In the genomic region with DNA sequence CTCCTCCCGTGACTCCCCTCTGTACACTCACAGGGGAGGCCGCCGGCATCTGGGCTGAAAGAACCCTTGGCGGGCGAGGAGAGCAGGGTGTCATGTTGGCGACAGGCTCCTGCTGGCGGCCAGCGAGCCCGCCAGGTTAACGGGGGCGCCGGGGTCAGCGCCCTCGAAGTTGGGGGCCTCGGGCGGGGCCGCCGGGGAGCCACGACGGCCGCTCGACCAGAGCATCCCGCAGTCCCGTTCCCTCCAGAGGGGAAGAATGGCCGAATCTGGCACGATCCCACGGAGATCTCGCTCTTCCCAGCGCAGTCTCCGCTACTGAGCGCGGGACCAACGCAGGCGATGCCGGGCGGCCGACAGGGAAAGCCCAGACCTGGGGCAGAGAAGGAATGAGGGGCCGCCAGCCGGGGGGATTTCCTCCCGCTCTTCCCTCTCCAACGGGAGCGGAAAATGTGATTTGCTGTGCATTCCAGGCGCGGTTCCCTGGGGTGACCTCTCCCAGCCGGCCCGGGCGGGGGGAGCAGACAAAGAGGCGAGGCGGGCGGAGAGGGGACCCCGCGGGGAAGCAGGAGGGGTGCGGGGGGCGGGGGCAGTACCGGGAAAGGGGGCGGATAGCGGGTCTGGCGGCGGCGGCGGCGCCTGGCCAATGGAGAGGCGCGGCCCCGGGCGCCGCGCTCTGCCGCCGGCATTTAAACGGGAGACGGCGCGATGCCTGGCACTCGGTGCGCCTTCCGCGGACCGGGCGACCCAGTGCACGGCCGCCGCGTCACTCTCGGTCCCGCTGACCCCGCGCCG, we compare ENCODE assay signal across 8 cellular contexts. TPM values are rescaled to one million over a fixed set of nuclear protein-coding genes. Genes with fewer than 3 reads are reported as not detected.
DNase-seq lines count a peak whose midpoint lies in the region; ATAC-seq and TF ChIP-seq lines count a peak whose summit lies in the region.

Gene GREM1, plus strand, starts transcription at position 715 of the 792 bp plus-strand sequence. CDS start 12,687 bp downstream, outside the sequence.

- H3K9me2 ChIP-seq in SK-N-SH: no peaks in the 10 kb centered on the region

- WGBS in SK-N-SH (ENCODE audit: low lambda C conversion rate): 28% methylated on average over 21 of the region's 89 CpGs

- CTCF ChIA-PET in SK-N-SH (lab: Yijun Ruan, JAX): no interaction called here

- peaks cover 0 to 13% of the 10 kb centered on the region in 2 experiments for H3K36me3 ChIP-seq in SK-N-SH (replicated peaks in 1 of 2; ENCODE audit: control insufficient read depth in 1 of 2, insufficient read depth in 2 of 2, low read length in 1 of 2)

- peak; percentile 58 for DNase-seq in Daoy (ENCODE audit: low read depth)
- peak; percentile 67 for DNase-seq in SK-N-SH
- no peak for DNase-seq in glomerular endothelial cell (ENCODE audit: extremely low read depth, low read depth, low spot score)
- DNase-seq in pons (ENCODE audit: low spot score): peak; percentile 18
- no peak for DNase-seq in inferior parietal cortex (ENCODE audit: extremely low spot score)
- no peak for DNase-seq in NCI-H1105 treated with DMSO at 0.1 percent for 48 hours (lab: John Stamatoyannopoulos, UW)

- peak within 1 kb of the TSS; percentile 80 for H3K9ac ChIP-seq in SK-N-SH

- H3K4me2 ChIP-seq in SK-N-SH: peak within 1 kb of the TSS; percentile 95

- H3K9me3 ChIP-seq in SK-N-SH: no peaks in the 10 kb centered on the region

- no peak for TF ChIP-seq RAD21 in SK-N-SH (IDR thresholded peaks at IDR 0.05; ENCODE audit: low read length)

- POLR2A ChIA-PET in SK-N-SH (lab: Yijun Ruan, JAX): no interaction called here

- no peak for TF ChIP-seq EP300 in SK-N-SH (IDR thresholded peaks at IDR 0.05; ENCODE audit: borderline replicate concordance in 1 of 2, low read depth in 1 of 2, low read length in 1 of 2)

- peak within 1 kb of the TSS; percentile 61 to 70 for H3K4me3 ChIP-seq in SK-N-SH (ENCODE audit: low read depth in 2 of 2, low read length in 1 of 2)

- no peak for TF ChIP-seq CTCF in SK-N-SH (IDR thresholded peaks at IDR 0.05)

- H2AFZ ChIP-seq in SK-N-SH (ENCODE audit: low read depth): peak within 1 kb of the TSS; percentile 87

- peaks cover 10% of the 10 kb centered on the region; the same call in 1 of the 2 replicates for H4K20me1 ChIP-seq in SK-N-SH (ENCODE audit: insufficient read depth)

- no peak for ATAC-seq in HG02970 (IDR thresholded peaks at IDR 0.05; ENCODE audit: low FRiP score, unreplicated experiment)
- no peak for ATAC-seq in GM18517 (IDR thresholded peaks at IDR 0.05; ENCODE audit: unreplicated experiment)

- H3K27ac ChIP-seq in SK-N-SH (ENCODE audit: low read depth in 2 of 2, low read length in 1 of 2): peak within 1 kb of the TSS in 1 of 2 experiments; percentile 69; a peak in 3 of 4 replicates

- peaks cover 0 to 11% of the 10 kb centered on the region in 2 experiments; a peak in 1 of 4 replicates for H3K4me1 ChIP-seq in SK-N-SH (ENCODE audit: control insufficient read depth in 1 of 2, insufficient read depth in 2 of 2, low read depth in 1 of 2, low read length in 1 of 2)

- H3K79me2 ChIP-seq in SK-N-SH (ENCODE audit: insufficient read depth): peaks cover 53% of the 10 kb centered on the region

- H3F3A ChIP-seq in SK-N-SH (replicated peaks; ENCODE audit: insufficient read depth): peaks cover 49% of the 10 kb centered on the region

- no peaks in the 10 kb centered on the region for H3K27me3 ChIP-seq in SK-N-SH (ENCODE audit: insufficient read depth)

TF ChIP-seq in SK-N-SH, 30 proteins besides CTCF, POLR2A, EP300 and RAD21:
- TF ChIP-seq SIN3A (IDR thresholded peaks at IDR 0.05; ENCODE audit: borderline replicate concordance, low read depth, low read length) (peak; percentile 15; the same call in 1 of the 2 replicates), YY1 (IDR thresholded peaks at IDR 0.05; ENCODE audit: low read depth) (no peak)

RNA-seq across cellular contexts. Expression of gene GREM1, which starts in this region (rescaled TPM):
- total RNA-seq in Daoy (2014; rRNA removed; shearing (Covaris generic)): 34.4 and 35.3 TPM in 2 replicates
- polyA plus RNA-seq in SK-N-SH (2012; rRNA removed): 23.9 and 46.4 TPM in 2 replicates
- polyA plus RNA-seq in SK-N-SH (2012; cell fraction: cytosol; rRNA removed): 44.0 and 44.4 TPM in 2 replicates
- 9.8 and 32.2 TPM in 2 replicates for polyA plus RNA-seq in SK-N-SH (2012; cell fraction: nucleus; rRNA removed)
- total RNA-seq in glomerular endothelial cell: 18.3 and 58.2 TPM in 2 replicates

Comparison
In these comparisons a context has a peak if more than half of its experiments do, and no peak if none do; other contexts are left out.
1. DNase-seq: peak in Daoy (single experiment), SK-N-SH (single experiment) and pons (single experiment); none in glomerular endothelial cell (single experiment), inferior parietal cortex (single experiment) and NCI-H1105 treated with DMSO at 0.1 percent for 48 hours (single experiment).